In genomic region chr14:23876160-23876750, GRCh38 we compare ENCODE assay signal across 28 cellular contexts.
"Had no signal": no experiment of that assay in that cellular context is flagged by ENCODE, and none has a peak within 500 bp of the region (broad histone marks: within the 10 kb centered on the region; RNA-seq: fewer than 3 reads in every experiment).

No MANE protein-coding gene starts in this region.

- H3K27ac ChIP-seq: ascending aorta, body of pancreas, KMS-11 had no signal

- H3K9ac ChIP-seq: KMS-11 had no signal

- H3K4me1 ChIP-seq: ascending aorta, body of pancreas had no signal

- H3K4me3 ChIP-seq: ascending aorta, body of pancreas, MG63 had no signal

- H3K36me3 Mint-ChIP-seq: WTC11 had no signal

- H3K27ac Mint-ChIP-seq: T-helper 17 cell, WTC11 had no signal

- H3K36me3 ChIP-seq: ascending aorta, MG63 had no signal

- H3K4me3 Mint-ChIP-seq: activated naive CD8-positive, alpha-beta T cell treated with anti-CD3 and anti-CD28 coated beads, Interleukin-2, amount 50 U/mL, for 24 hours; activated T-helper 1 cell treated with anti-CD3 and anti-CD28 coated beads, Interleukin-12 subunit alpha, Interleukin-12 subunit beta, Interleukin-2, Interleukin-4 antibody, amounts not matched to agents 30 ng/mL and 10 ng/mL and 1 ng/mL, durations not matched to agents 14 hours and 24 hours and 36 hours; central memory CD8-positive, alpha-beta T cell; T-helper 17 cell; WTC11 had no signal

- H3K27me3 ChIP-seq: ascending aorta, body of pancreas, MG63 had no signal

- H3K9me3 Mint-ChIP-seq: activated naive CD4-positive, alpha-beta T cell treated with anti-CD3 and anti-CD28 coated beads, Interleukin-2, amount 50 U/mL, for 72 hours; activated naive CD8-positive, alpha-beta T cell treated with anti-CD3 and anti-CD28 coated beads, Interleukin-2, amount 50 U/mL, for 24 hours; activated T-helper 1 cell treated with anti-CD3 and anti-CD28 coated beads, Interleukin-12 subunit alpha, Interleukin-12 subunit beta, Interleukin-2, Interleukin-4 antibody, amounts not matched to agents 30 ng/mL and 10 ng/mL and 1 ng/mL, durations not matched to agents 14 hours and 24 hours and 36 hours; central memory CD8-positive, alpha-beta T cell had no signal

- ATAC-seq: body of pancreas, T-helper 17 cell, WTC11 had no signal

- H3K4me1 Mint-ChIP-seq: central memory CD8-positive, alpha-beta T cell; T-helper 17 cell; WTC11 had no signal

- H3K4me2 ChIP-seq: KMS-11 had no signal

- DNase-seq: activated CD4-positive, CD25-positive, alpha-beta regulatory T cell treated with anti-CD3 and anti-CD28 coated beads, Interleukin-2, amount 50 U/mL, for 72 hours; activated CD8-positive, alpha-beta memory T cell treated with anti-CD3 and anti-CD28 coated beads for 24 hours; activated effector memory CD4-positive, alpha-beta T cell treated with anti-CD3 and anti-CD28 coated beads, Interleukin-2, amount 50 U/mL, for 16 hours; activated naive CD4-positive, alpha-beta T cell treated with Interleukin-2 at 50 U/mL for 16 hours; activated naive CD8-positive, alpha-beta T cell treated with anti-CD3 and anti-CD28 coated beads, Interleukin-2, amount 50 U/mL, for 24 hours; amniotic stem cell; body of pancreas; MG63; MV-4-11; NCI-H1092 treated with DMSO at 0.1 percent for 48 hours; NCI-H1417 treated with DMSO at 0.1 percent for 48 hours; NCI-H1694; NCI-H2029; NCI-H2107; NCI-H2171 treated with DMSO at 0.1 percent for 48 hours; NCI-H345; NCI-H510A; NCI-H526 treated with DMSO at 0.1 percent for 48 hours; NCI-H82; SIG-M5; T-helper 17 cell; T-helper 9 cell had no signal

- H3K9me3 ChIP-seq: ascending aorta, body of pancreas, MG63 had no signal
